In the genomic region with DNA sequence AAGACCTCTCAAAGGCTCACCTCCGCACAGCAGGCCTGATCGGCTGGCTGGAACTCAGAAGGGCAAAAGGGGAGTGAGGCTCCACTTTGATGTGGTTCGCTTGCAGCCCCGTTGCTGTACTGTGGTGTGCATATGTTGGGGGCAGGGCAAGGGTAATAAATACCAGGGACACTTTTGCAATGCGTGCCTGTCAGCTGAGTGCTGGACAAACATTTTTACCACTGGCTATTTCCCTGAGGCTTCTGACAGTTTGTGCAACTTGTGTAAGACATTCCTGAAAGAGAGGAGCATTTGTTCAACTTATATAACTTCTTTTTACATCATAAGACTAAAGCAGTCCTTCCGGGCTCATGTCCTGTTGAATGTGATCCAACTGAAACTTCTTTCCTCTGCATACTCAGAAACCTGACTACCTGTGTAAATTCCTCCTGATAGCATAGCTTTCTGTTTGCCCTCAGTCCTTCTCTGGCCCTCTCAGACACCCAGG, we compare ENCODE assay signal across 9 cellular contexts.
DNase-seq lines count a peak whose midpoint lies in the region; ATAC-seq and TF ChIP-seq lines count a peak whose summit lies in the region.
"Had no signal": no experiment of that assay in that cellular context is flagged by ENCODE, and none has a peak within 500 bp of the region (broad histone marks: within the 10 kb centered on the region; RNA-seq: fewer than 3 reads in every experiment).

No MANE protein-coding gene starts in this region.

- no peaks in the 10 kb centered on the region for H3K9me3 ChIP-seq in osteoblast (ENCODE audit: low read depth, low read length)

- peaks cover 2% of the 10 kb centered on the region for H3K36me3 Mint-ChIP-seq in T-helper 1 cell treated with Interleukin-12 subunit alpha and Interleukin-12 subunit beta and Interleukin-4 antibody, amounts not matched to agents 30 μg/mL and 1 μg/mL, for 36 hours (ENCODE audit: low read depth)
- H3K36me3 Mint-ChIP-seq in activated T-helper 17 cell treated with anti-CD3 and anti-CD28 coated beads, Interleukin-2, amount 50 U/mL, for 72 hours (ENCODE audit: low read depth), result no peaks in the 10 kb centered on the region

- no peak for ATAC-seq in activated T-helper 17 cell treated with anti-CD3 and anti-CD28 coated beads, Interleukin-2, amount 50 U/mL, for 72 hours (replicated peaks)
- ATAC-seq in stimulated activated naive CD8-positive, alpha-beta T cell treated with anti-CD3 and anti-CD28 coated beads, Interleukin-15, amount 100 ng/mL, for 72 hours, result no peak

- H3K4me3 Mint-ChIP-seq in T-helper 1 cell treated with Interleukin-12 subunit alpha and Interleukin-12 subunit beta and Interleukin-4 antibody, amounts not matched to agents 30 μg/mL and 1 μg/mL, for 36 hours, result peak overlapping the region; percentile 30
- peak overlapping the region; percentile 46 for H3K4me3 Mint-ChIP-seq in activated T-helper 17 cell treated with anti-CD3 and anti-CD28 coated beads, Interleukin-2, amount 50 U/mL, for 72 hours
- peak overlapping the region; percentile 73 to 83 for H3K4me3 Mint-ChIP-seq in stimulated activated naive CD8-positive, alpha-beta T cell treated with anti-CD3 and anti-CD28 coated beads, Interleukin-15, amount 100 ng/mL, for 72 hours

- peaks cover 33% of the 10 kb centered on the region for H3K4me1 Mint-ChIP-seq in T-helper 1 cell treated with Interleukin-12 subunit alpha and Interleukin-12 subunit beta and Interleukin-4 antibody, amounts not matched to agents 30 μg/mL and 1 μg/mL, for 36 hours (ENCODE audit: low read depth)
- H3K4me1 Mint-ChIP-seq in activated T-helper 17 cell treated with anti-CD3 and anti-CD28 coated beads, Interleukin-2, amount 50 U/mL, for 72 hours, result peaks cover 18% of the 10 kb centered on the region
- peaks cover 65% of the 10 kb centered on the region for H3K4me1 Mint-ChIP-seq in stimulated activated naive CD8-positive, alpha-beta T cell treated with anti-CD3 and anti-CD28 coated beads, Interleukin-15, amount 100 ng/mL, for 72 hours

- H3K36me3 ChIP-seq in kidney epithelial cell (ENCODE audit: control insufficient read depth, insufficient read depth, low read length), result no peaks in the 10 kb centered on the region
- H3K36me3 ChIP-seq in osteoblast (ENCODE audit: insufficient read depth, low read length), result no peaks in the 10 kb centered on the region
- H3K36me3 ChIP-seq in H7 (replicated peaks; ENCODE audit: control insufficient read depth, insufficient read depth, low read length), result no peaks in the 10 kb centered on the region

- H3K4me3 ChIP-seq in kidney epithelial cell (ENCODE audit: low read depth, low read length), result no peak overlapping the region
- no peak overlapping the region for H3K4me3 ChIP-seq in osteoblast (ENCODE audit: insufficient read depth, low read length)
- no peak overlapping the region for H3K4me3 ChIP-seq in H7 (ENCODE audit: insufficient read depth, low read depth, low read length)

- H3K79me2 ChIP-seq in osteoblast (ENCODE audit: insufficient read depth, low read length), result no peaks in the 10 kb centered on the region

- no peak overlapping the region for H2AFZ ChIP-seq in osteoblast (ENCODE audit: low read length)

- H3K9me3 Mint-ChIP-seq in T-helper 1 cell treated with Interleukin-12 subunit alpha and Interleukin-12 subunit beta and Interleukin-4 antibody, amounts not matched to agents 30 μg/mL and 1 μg/mL, for 36 hours, result no peaks in the 10 kb centered on the region
- H3K9me3 Mint-ChIP-seq in activated T-helper 17 cell treated with anti-CD3 and anti-CD28 coated beads, Interleukin-2, amount 50 U/mL, for 72 hours, result peaks cover 6% of the 10 kb centered on the region
- peaks cover 6 to 13% of the 10 kb centered on the region in 2 donors for H3K9me3 Mint-ChIP-seq in stimulated activated naive CD8-positive, alpha-beta T cell treated with anti-CD3 and anti-CD28 coated beads, Interleukin-15, amount 100 ng/mL, for 72 hours

- DNase-seq in T-helper 1 cell (no peak), kidney epithelial cell (ENCODE audit: low read depth) (peak; percentile 88), posterior cingulate gyrus (no peak), osteoblast (ENCODE audit: insufficient read length, low spot score, missing footprints) (no peak), H7 (no peak)
- no peak for DNase-seq in stimulated activated naive CD8-positive, alpha-beta T cell treated with anti-CD3 and anti-CD28 coated beads, Interleukin-15, amount 100 ng/mL, for 72 hours
- DNase-seq: effector CD4-positive, alpha-beta T cell had no signal

- H3K27me3 ChIP-seq in kidney epithelial cell (ENCODE audit: control insufficient read depth, insufficient read depth, low read length), result no peaks in the 10 kb centered on the region
- no peaks in the 10 kb centered on the region for H3K27me3 ChIP-seq in osteoblast (ENCODE audit: insufficient read depth, low read length)
- H3K27me3 ChIP-seq in H7 (ENCODE audit: control insufficient read depth, insufficient read depth, low read length), result no peaks in the 10 kb centered on the region

- TF ChIP-seq CTCF in kidney epithelial cell (IDR thresholded peaks at IDR 0.05; ENCODE audit: insufficient read depth, low read length, poor library complexity, severe bottlenecking) (no peak), osteoblast (IDR thresholded peaks at IDR 0.05; ENCODE audit: extremely low read depth, low read depth, low read length) (no peak)

- H3K4me2 ChIP-seq in osteoblast (ENCODE audit: insufficient read depth, low read length), result no peak overlapping the region

- intact Hi-C loops in posterior cingulate gyrus (cut with DNase I), result no loop called here

- H3K27me3 Mint-ChIP-seq in T-helper 1 cell treated with Interleukin-12 subunit alpha and Interleukin-12 subunit beta and Interleukin-4 antibody, amounts not matched to agents 30 μg/mL and 1 μg/mL, for 36 hours (ENCODE audit: low read depth), result peaks cover 5% of the 10 kb centered on the region
- peaks cover 7% of the 10 kb centered on the region for H3K27me3 Mint-ChIP-seq in activated T-helper 17 cell treated with anti-CD3 and anti-CD28 coated beads, Interleukin-2, amount 50 U/mL, for 72 hours
- H3K27me3 Mint-ChIP-seq in stimulated activated naive CD8-positive, alpha-beta T cell treated with anti-CD3 and anti-CD28 coated beads, Interleukin-15, amount 100 ng/mL, for 72 hours, result no peaks in the 10 kb centered on the region

- no peak overlapping the region for H3K27ac ChIP-seq in osteoblast (ENCODE audit: low read depth, low read length)

- peak overlapping the region; percentile 21 for H3K27ac Mint-ChIP-seq in T-helper 1 cell treated with Interleukin-12 subunit alpha and Interleukin-12 subunit beta and Interleukin-4 antibody, amounts not matched to agents 30 μg/mL and 1 μg/mL, for 36 hours
- peak overlapping the region; percentile 15 for H3K27ac Mint-ChIP-seq in activated T-helper 17 cell treated with anti-CD3 and anti-CD28 coated beads, Interleukin-2, amount 50 U/mL, for 72 hours
- peak overlapping the region; percentile 79 to 80 for H3K27ac Mint-ChIP-seq in stimulated activated naive CD8-positive, alpha-beta T cell treated with anti-CD3 and anti-CD28 coated beads, Interleukin-15, amount 100 ng/mL, for 72 hours

- no peaks in the 10 kb centered on the region for H4K20me1 ChIP-seq in osteoblast (ENCODE audit: insufficient read depth, low read length)

- H3K4me1 ChIP-seq in osteoblast (ENCODE audit: insufficient read depth, low read length), result peaks cover 9% of the 10 kb centered on the region

Comparison
In these comparisons a context has a peak if more than half of its experiments do, and no peak if none do; other contexts are left out.
1. H3K27ac Mint-ChIP-seq: peak in every context shown above with its lines; median percentile 80 in stimulated activated naive CD8-positive, alpha-beta T cell treated with anti-CD3 and anti-CD28 coated beads, Interleukin-15, amount 100 ng/mL, for 72 hours; 21 in T-helper 1 cell treated with Interleukin-12 subunit alpha and Interleukin-12 subunit beta and Interleukin-4 antibody, amounts not matched to agents 30 μg/mL and 1 μg/mL, for 36 hours; 15 in activated T-helper 17 cell treated with anti-CD3 and anti-CD28 coated beads, Interleukin-2, amount 50 U/mL, for 72 hours.